Comparison of ENCODE assay signal across 8 cellular contexts in genomic region chr12:40104461-40105264, GRCh38. TPM values are rescaled to one million over a fixed set of nuclear protein-coding genes. Genes with fewer than 3 reads are reported as not detected.
A peak's percentile ranks its signal among the peaks of the same experiment; 100 is the strongest.
DNase-seq lines count a peak whose midpoint lies in the region; ATAC-seq and TF ChIP-seq lines count a peak whose summit lies in the region.

No MANE protein-coding gene starts in this region.

- peak overlapping the region; percentile 67 to 79 for H3K4me3 ChIP-seq in foreskin fibroblast (ENCODE audit: low read depth in 1 of 2, low read length in 2 of 2)
- H3K4me3 ChIP-seq in gastrocnemius medialis: peak overlapping the region; percentile 63 to 85 (median 74)

- intact Hi-C loops in gastrocnemius medialis (cut with DNase I; ENCODE audit: low total_unique reads): no loop called here

- no peak overlapping the region for H3K27ac Mint-ChIP-seq in activated naive CD4-positive, alpha-beta T cell treated with anti-CD3 and anti-CD28 coated beads, Interleukin-2, amount 10 ng/mL, durations not matched to agents 7 days and 5 days
- H3K27ac Mint-ChIP-seq in T-cell: peak overlapping the region in 1 of 2 donors; percentile 29

- peak; percentile 33 for DNase-seq in activated naive CD4-positive, alpha-beta T cell treated with anti-CD3 and anti-CD28 coated beads, Interleukin-2, amount 10 ng/mL, durations not matched to agents 7 days and 5 days
- DNase-seq in activated naive CD4-positive, alpha-beta T cell treated with anti-CD3 and anti-CD28 coated beads, Interleukin-2, amount 50 U/mL, for 16 hours: no peak
- DNase-seq in T-cell (peak in 3 of 34 experiments; percentile 0 to 9 (median 6)), foreskin fibroblast (no peak), gastrocnemius medialis (no peak), GF-D8 (lab: John Stamatoyannopoulos, UW) (no peak)
- DNase-seq in activated CD4-positive, CD25-positive, alpha-beta regulatory T cell treated with anti-CD3 and anti-CD28 coated beads, Interleukin-2, amount 50 U/mL, for 72 hours: no peak

- H3K9me3 Mint-ChIP-seq in activated naive CD4-positive, alpha-beta T cell treated with anti-CD3 and anti-CD28 coated beads, Interleukin-2, amount 10 ng/mL, durations not matched to agents 7 days and 5 days: no peaks in the 10 kb centered on the region
- H3K9me3 Mint-ChIP-seq in T-cell: no peaks in the 10 kb centered on the region

- TF ChIP-seq POLR2A in gastrocnemius medialis (IDR thresholded peaks at IDR 0.05): no peak

- peaks cover 0 to 9% of the 10 kb centered on the region in 2 donors for H3K4me1 ChIP-seq in gastrocnemius medialis

- H3K4me3 Mint-ChIP-seq in activated naive CD4-positive, alpha-beta T cell treated with anti-CD3 and anti-CD28 coated beads, Interleukin-2, amount 10 ng/mL, durations not matched to agents 7 days and 5 days: peak overlapping the region; percentile 76
- peak overlapping the region; percentile 77 to 85 (median 82) for H3K4me3 Mint-ChIP-seq in T-cell

- peaks cover 19% of the 10 kb centered on the region for H3K27me3 Mint-ChIP-seq in activated naive CD4-positive, alpha-beta T cell treated with anti-CD3 and anti-CD28 coated beads, Interleukin-2, amount 10 ng/mL, durations not matched to agents 7 days and 5 days
- peaks cover 5% of the 10 kb centered on the region in 2 donors for H3K27me3 Mint-ChIP-seq in T-cell

- CTCF ChIA-PET in activated naive CD4-positive, alpha-beta T cell treated with anti-CD3 and anti-CD28 coated beads, Interleukin-2, amount 10 ng/mL, durations not matched to agents 7 days and 5 days (lab: Charles Lee): interaction anchor here (6.1 kb wide), 1 partner anchor 93 kb away, joined by 86 read pairs; no protein-coding TSS in a partner anchor
- CTCF ChIA-PET in T-cell (lab: Charles Lee): interaction anchor here (0.6 to 5.6 kb wide), 5 partner anchors 93 to 142 kb away, joined by 3 to 25 read pairs (median 6); no protein-coding TSS in a partner anchor

- H3K36me3 ChIP-seq in gastrocnemius medialis: no peaks in the 10 kb centered on the region

- peak overlapping the region; percentile 53 to 80 (median 76) for H3K27ac ChIP-seq in gastrocnemius medialis

- H3K36me3 Mint-ChIP-seq in activated naive CD4-positive, alpha-beta T cell treated with anti-CD3 and anti-CD28 coated beads, Interleukin-2, amount 10 ng/mL, durations not matched to agents 7 days and 5 days: no peaks in the 10 kb centered on the region
- H3K36me3 Mint-ChIP-seq in T-cell: no peaks in the 10 kb centered on the region

- ATAC-seq in T-cell (replicated peaks in 1 of 4) (no peak), gastrocnemius medialis (no peak), GM21619 (IDR thresholded peaks at IDR 0.05; ENCODE audit: unreplicated experiment) (no peak)

- peaks cover 31% of the 10 kb centered on the region for H3K4me1 Mint-ChIP-seq in activated naive CD4-positive, alpha-beta T cell treated with anti-CD3 and anti-CD28 coated beads, Interleukin-2, amount 10 ng/mL, durations not matched to agents 7 days and 5 days
- peaks cover 33 to 46% (median 37%) of the 10 kb centered on the region in 3 donors for H3K4me1 Mint-ChIP-seq in T-cell

- TF ChIP-seq CTCF in foreskin fibroblast (IDR thresholded peaks at IDR 0.05; ENCODE audit: low read depth, low read length) (no peak), gastrocnemius medialis (IDR thresholded peaks at IDR 0.05 in 4 of 5, conservative IDR thresholded peaks at IDR 0.05 in 1 of 5) (no peak)

- in situ Hi-C loops in gastrocnemius medialis (cut with MboI; ENCODE audit: low sequenced_read_pairs in 4 of 4): loop anchor here (25.0 kb wide), 2 partner anchors 92 to 342 kb away; no protein-coding TSS in a partner anchor

- no peaks in the 10 kb centered on the region for H3K27me3 ChIP-seq in gastrocnemius medialis

- POLR2A ChIA-PET in T-cell (lab: Charles Lee): interaction anchor here in 1 of 2 donors (0.6 kb wide), 1 partner anchor 10 kb away, joined by 3 read pairs; no protein-coding TSS in a partner anchor

- no peaks in the 10 kb centered on the region for H3K9me3 ChIP-seq in gastrocnemius medialis

RNA-seq across cellular contexts. Expression of gene SLC2A13, which starts 1.2 kb away (rescaled TPM):
- total RNA-seq in T-cell (1 to 10 TPM; 4.2 to 6.0 (median 5.1) TPM), gastrocnemius medialis (1 to 10 TPM; 1.4 to 2.8 (median 2.3) TPM)
